Comparison of ENCODE assay signal across 12 cellular contexts in the genomic region with DNA sequence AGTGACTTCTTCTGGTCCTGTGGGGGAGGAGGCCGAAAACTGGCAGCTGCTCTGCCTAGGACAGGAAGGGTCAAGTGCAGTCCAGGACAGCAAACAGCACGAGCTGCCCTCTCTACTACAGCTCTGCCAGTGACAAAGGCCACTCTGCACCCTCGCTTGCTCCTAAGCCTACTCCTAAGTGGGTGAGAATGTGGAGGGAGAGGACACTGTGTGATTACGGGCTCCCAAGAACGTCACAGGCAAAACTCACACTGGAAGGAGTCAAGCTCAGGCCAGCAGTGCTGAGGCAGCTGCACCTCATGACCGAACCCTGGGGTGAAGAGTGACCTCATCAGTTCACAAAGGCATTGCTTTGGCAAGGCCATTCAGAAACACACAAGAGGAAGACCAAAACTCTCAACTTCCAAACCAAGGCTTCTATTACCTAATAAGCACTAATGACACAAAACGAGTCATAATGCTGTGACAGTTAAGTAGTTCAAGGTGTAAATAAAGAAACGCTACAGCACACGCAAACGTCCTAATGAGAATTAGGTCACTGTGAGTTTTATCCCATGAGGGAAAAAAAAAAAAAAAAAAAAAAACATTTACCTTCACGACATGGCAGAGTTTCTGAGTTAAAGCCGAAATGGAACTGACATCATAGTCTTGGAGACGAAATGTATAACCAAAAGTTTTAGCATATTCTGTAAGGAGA. TPM values are rescaled to one million over a fixed set of nuclear protein-coding genes. Genes with fewer than 3 reads are reported as not detected.
DNase-seq lines count a peak whose midpoint lies in the region; ATAC-seq and TF ChIP-seq lines count a peak whose summit lies in the region.
"Had no signal": no experiment of that assay in that cellular context is flagged by ENCODE, and none has a peak within 500 bp of the region (broad histone marks: within the 10 kb centered on the region; RNA-seq: fewer than 3 reads in every experiment).

No MANE protein-coding gene starts in this region.

- POLR2A ChIA-PET in HEK293 (lab: Yijun Ruan, JAX), result interaction anchor here (0.6 kb wide), 1 partner anchor 35 kb away, joined by 6 read pairs; the partner anchor contains the start of gene MARF1

- CTCF ChIA-PET in HEK293 (lab: Yijun Ruan, JAX), result no interaction called here

- H3K36me3 ChIP-seq in HEK293 (ENCODE audit: control insufficient read depth in 2 of 2, insufficient read depth in 1 of 2, low read length in 2 of 2), result peaks cover 22 to 91% of the 10 kb centered on the region in 2 experiments
- H3K36me3 ChIP-seq in adrenal gland (replicated peaks in 1 of 2), result peaks cover 0 to 75% of the 10 kb centered on the region in 2 donors
- peaks cover 0 to 100% (median 94%) of the 10 kb centered on the region in 9 donors for H3K36me3 ChIP-seq in heart left ventricle
- peaks cover 2 to 88% of the 10 kb centered on the region in 2 donors for H3K36me3 ChIP-seq in psoas muscle (ENCODE audit: insufficient read depth in 1 of 2, low read depth in 1 of 2)
- peaks cover 0 to 96% (median 6%) of the 10 kb centered on the region in 3 donors for H3K36me3 ChIP-seq in Peyer's patch

- no peaks in the 10 kb centered on the region for H3K9me3 ChIP-seq in HEK293 (ENCODE audit: control insufficient read depth, insufficient read depth, low read depth, low read length)
- H3K9me3 ChIP-seq in adrenal gland (replicated peaks in 1 of 3), result no peaks in the 10 kb centered on the region
- no peaks in the 10 kb centered on the region for H3K9me3 ChIP-seq in heart left ventricle
- no peaks in the 10 kb centered on the region for H3K9me3 ChIP-seq in psoas muscle
- no peaks in the 10 kb centered on the region for H3K9me3 ChIP-seq in Peyer's patch

- H3K27ac ChIP-seq in HEK293 (ENCODE audit: extremely low read depth, low read depth, low read length), result no peak overlapping the region
- peak overlapping the region in 2 of 5 donors; percentile 56 to 72 for H3K27ac ChIP-seq in adrenal gland
- H3K27ac ChIP-seq in heart left ventricle, result peak overlapping the region in 11 of 12 donors; percentile 32 to 82 (median 61)
- H3K27ac ChIP-seq in psoas muscle, result peak overlapping the region; percentile 78
- H3K27ac ChIP-seq in Peyer's patch, result no peak overlapping the region

- ATAC-seq in heart left ventricle (peak; percentile 95 to 97 (median 95)), psoas muscle (peak; percentile 79 to 92 (median 90)), GM18873 (IDR thresholded peaks at IDR 0.05; ENCODE audit: low FRiP score, unreplicated experiment) (no peak), HG02763 (IDR thresholded peaks at IDR 0.05; ENCODE audit: unreplicated experiment) (no peak)

- no peaks in the 10 kb centered on the region for H3K4me1 ChIP-seq in HEK293 (ENCODE audit: control insufficient read depth, insufficient read depth, low read length)
- H3K4me1 ChIP-seq in adrenal gland (replicated peaks in 1 of 2), result no peaks in the 10 kb centered on the region
- peaks cover 0 to 18% (median 8%) of the 10 kb centered on the region in 12 donors for H3K4me1 ChIP-seq in heart left ventricle
- H3K4me1 ChIP-seq in psoas muscle, result peaks cover 49% of the 10 kb centered on the region
- H3K4me1 ChIP-seq in Peyer's patch, result no peaks in the 10 kb centered on the region

- WGBS in adrenal gland, 4 donors, result 59 to 72% (median 71%) methylated on average over 12 to 13 of the region's 13 CpGs
- 67 to 85% (median 70%) methylated on average over 13 of the region's 13 CpGs for WGBS in heart left ventricle, 4 donors
- WGBS in psoas muscle, 3 donors, result 32 to 57% (median 36%) methylated on average over 13 of the region's 13 CpGs

- H3K27me3 ChIP-seq in adrenal gland (no peaks in the 10 kb centered on the region), heart left ventricle (no peaks in the 10 kb centered on the region), psoas muscle (ENCODE audit: insufficient read depth in 3 of 3, low read length in 2 of 3) (no peaks in the 10 kb centered on the region), Peyer's patch (no peaks in the 10 kb centered on the region)

- DNase-seq in adrenal gland (peak in 6 of 7 donors; percentile 48 to 75 (median 59)), heart left ventricle (peak; percentile 47 to 91 (median 72)), psoas muscle (peak; percentile 78 to 92), cortex of kidney (lab: John Stamatoyannopoulos, UW) (no peak), Peyer's patch (no peak)
- DNase-seq: activated CD4-positive, alpha-beta T cell treated with anti-CD3 and anti-CD28 coated beads, Interleukin-2, amount 10 ng/mL, durations not matched to agents 24 days and 14 days; cerebellar nuclear complex; DMS79; NCI-H1436 treated with DMSO at 0.1 percent for 48 hours had no signal

- intact Hi-C loops in adrenal gland (cut with DNase I) (no loop called here), heart left ventricle (cut with DNase I) (loop anchor here in 1 of 10 donors (10.0 kb wide), 1 partner anchor 183 kb away; no protein-coding TSS in a partner anchor), psoas muscle (cut with DNase I) (loop anchor here (5.0 kb wide), 2 partner anchors 46 to 86 kb away; no protein-coding TSS in a partner anchor)

- no peak for TF ChIP-seq CTCF in HEK293 (tag by site-specific recombination; IDR thresholded peaks at IDR 0.05)
- no peak for TF ChIP-seq CTCF in adrenal gland (IDR thresholded peaks at IDR 0.05)
- TF ChIP-seq CTCF in heart left ventricle (IDR thresholded peaks at IDR 0.05), result no peak
- no peak for TF ChIP-seq CTCF in psoas muscle (IDR thresholded peaks at IDR 0.05)
- no peak for TF ChIP-seq CTCF in Peyer's patch (IDR thresholded peaks at IDR 0.05)

- H3K4me3 ChIP-seq in HEK293 (ENCODE audit: low read depth, low read length), result no peak overlapping the region
- no peak overlapping the region for H3K4me3 ChIP-seq in adrenal gland
- no peak overlapping the region for H3K4me3 ChIP-seq in heart left ventricle
- H3K4me3 ChIP-seq in psoas muscle, result no peak overlapping the region
- H3K4me3 ChIP-seq in Peyer's patch, result no peak overlapping the region

- TF ChIP-seq POLR2A in adrenal gland (IDR thresholded peaks at IDR 0.05) (no peak), heart left ventricle (IDR thresholded peaks at IDR 0.05) (no peak), Peyer's patch (IDR thresholded peaks at IDR 0.05) (no peak)

TF ChIP-seq in HEK293, 187 proteins besides CTCF, POLR2A, EP300 and RAD21 (continues in another document):
- TF ChIP-seq ZNF362 (tag by site-specific recombination; IDR thresholded peaks at IDR 0.05), result peak; percentile 91; the same call in 1 of the 2 replicates
- TF ChIP-seq ZEB2 (tag by site-specific recombination; IDR thresholded peaks at IDR 0.05), result peak; percentile 65
- TF ChIP-seq ZSCAN23 (tag by site-specific recombination; IDR thresholded peaks at IDR 0.05), result peak; percentile 23; the same call in 1 of the 2 replicates
- TF ChIP-seq, protein P1, sequence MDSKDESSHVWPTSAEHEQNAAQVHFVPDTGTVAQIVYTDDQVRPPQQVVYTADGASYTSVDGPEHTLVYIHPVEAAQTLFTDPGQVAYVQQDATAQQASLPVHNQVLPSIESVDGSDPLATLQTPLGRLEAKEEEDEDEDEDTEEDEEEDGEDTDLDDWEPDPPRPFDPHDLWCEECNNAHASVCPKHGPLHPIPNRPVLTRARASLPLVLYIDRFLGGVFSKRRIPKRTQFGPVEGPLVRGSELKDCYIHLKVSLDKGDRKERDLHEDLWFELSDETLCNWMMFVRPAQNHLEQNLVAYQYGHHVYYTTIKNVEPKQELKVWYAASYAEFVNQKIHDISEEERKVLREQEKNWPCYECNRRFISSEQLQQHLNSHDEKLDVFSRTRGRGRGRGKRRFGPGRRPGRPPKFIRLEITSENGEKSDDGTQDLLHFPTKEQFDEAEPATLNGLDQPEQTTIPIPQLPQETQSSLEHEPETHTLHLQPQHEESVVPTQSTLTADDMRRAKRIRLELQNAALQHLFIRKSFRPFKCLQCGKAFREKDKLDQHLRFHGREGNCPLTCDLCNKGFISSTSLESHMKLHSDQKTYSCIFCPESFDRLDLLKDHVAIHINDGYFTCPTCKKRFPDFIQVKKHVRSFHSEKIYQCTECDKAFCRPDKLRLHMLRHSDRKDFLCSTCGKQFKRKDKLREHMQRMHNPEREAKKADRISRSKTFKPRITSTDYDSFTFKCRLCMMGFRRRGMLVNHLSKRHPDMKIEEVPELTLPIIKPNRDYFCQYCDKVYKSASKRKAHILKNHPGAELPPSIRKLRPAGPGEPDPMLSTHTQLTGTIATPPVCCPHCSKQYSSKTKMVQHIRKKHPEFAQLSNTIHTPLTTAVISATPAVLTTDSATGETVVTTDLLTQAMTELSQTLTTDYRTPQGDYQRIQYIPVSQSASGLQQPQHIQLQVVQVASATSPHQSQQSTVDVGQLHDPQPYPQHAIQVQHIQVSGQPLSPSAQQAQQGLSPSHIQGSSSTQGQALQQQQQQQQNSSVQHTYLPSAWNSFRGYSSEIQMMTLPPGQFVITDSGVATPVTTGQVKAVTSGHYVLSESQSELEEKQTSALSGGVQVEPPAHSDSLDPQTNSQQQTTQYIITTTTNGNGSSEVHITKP (tag by site-specific recombination; IDR thresholded peaks at IDR 0.05), result no peak

RNA-seq across cellular contexts. Expression of gene MARF1, which starts 35.1 kb away (rescaled TPM):
- total RNA-seq in adrenal gland (10 to 100 TPM; 29.6 to 77.9 (median 38.4) TPM), heart left ventricle (10 to 100 TPM; 24.1 to 61.3 (median 43.1) TPM), psoas muscle (10 to 100 TPM; 41.7 to 91.5 (median 51.3) TPM), Peyer's patch (10 to 100 TPM; 39.1 to 74.3 (median 52.1) TPM)
- polyA plus RNA-seq in adrenal gland (10 to 100 TPM; 13.2 to 32.6 (median 21.5) TPM), heart left ventricle (10 to 100 TPM; 11.4 to 17.5 TPM), psoas muscle (10 to 100 TPM; 13.4 to 35.1 (median 17.0) TPM)

RNA-seq across cellular contexts. Expression of gene NDE1, which starts 42.2 kb away (rescaled TPM):
- 10 to 100 TPM in 7 of 8 donors, 1 to 10 TPM in 1; 6.3 to 21.6 (median 19.6) TPM for total RNA-seq in adrenal gland
- 10 to 100 TPM in 1 of 3 donors, 1 to 10 TPM in 2; 3.1 to 10.9 (median 9.3) TPM for polyA plus RNA-seq in adrenal gland
- total RNA-seq in heart left ventricle, result 10 to 100 TPM; 13.6 to 32.3 (median 20.4) TPM
- 10 to 100 TPM in 1 of 2 donors, 1 to 10 TPM in 1; 5.9 to 17.3 TPM for polyA plus RNA-seq in heart left ventricle
- 10 to 100 TPM in 3 of 4 donors, 1 to 10 TPM in 1; 7.9 to 17.0 (median 11.5) TPM for total RNA-seq in psoas muscle
- 10 to 100 TPM in 1 of 3 donors, 1 to 10 TPM in 2; 6.6 to 14.6 (median 7.3) TPM for polyA plus RNA-seq in psoas muscle
- total RNA-seq in Peyer's patch, result 100 to 1,000 TPM in 1 of 4 donors, 10 to 100 TPM in 3; 15.1 to 323 (median 36.1) TPM

Comparison
In these comparisons a context has a peak if more than half of its experiments do, and no peak if none do; other contexts are left out.
1. H3K27ac ChIP-seq: peak in heart left ventricle (11 of 12) and psoas muscle (single experiment); none in HEK293 (single experiment) and Peyer's patch (0 of 4).
2. DNase-seq: peak in adrenal gland (6 of 7), heart left ventricle (5 of 5) and psoas muscle (2 of 2); none in cortex of kidney (single experiment) and Peyer's patch (0 of 3).
3. ATAC-seq: peak in heart left ventricle (4 of 4) and psoas muscle (4 of 4); none in GM18873 (single experiment) and HG02763 (single experiment).
4. intact Hi-C loops: an anchor here in psoas muscle (5.0 kb wide); none called in adrenal gland.